In genomic region chr3:181690769-181691168, GRCh38 we compare ENCODE assay signal across 22 cellular contexts. TPM values are rescaled to one million over a fixed set of nuclear protein-coding genes. Genes with fewer than 3 reads are reported as not detected.
"Had no signal": no experiment of that assay in that cellular context is flagged by ENCODE, and none has a peak within 500 bp of the region (broad histone marks: within the 10 kb centered on the region; RNA-seq: fewer than 3 reads in every experiment).

No MANE protein-coding gene starts in this region.

- H3K9ac ChIP-seq: parathyroid adenoma had no signal

- ATAC-seq: effector memory CD8-positive, alpha-beta T cell; psoas muscle; right lobe of liver; upper lobe of right lung had no signal

- H3K4me1 ChIP-seq: parathyroid adenoma had no signal

- H2AFZ ChIP-seq: hepatocyte, parathyroid adenoma had no signal

- H3K4me3 Mint-ChIP-seq: effector memory CD8-positive, alpha-beta T cell; naive B cell; nephron had no signal

- H3K27ac ChIP-seq: esophagus squamous epithelium, hepatocyte, parathyroid adenoma, psoas muscle, right lobe of liver, stomach, suprapubic skin, upper lobe of right lung, vagina had no signal

- H3K79me2 ChIP-seq: hepatocyte, parathyroid adenoma had no signal

- H3K4me2 ChIP-seq: hepatocyte had no signal

- H3K9me3 ChIP-seq: esophagus squamous epithelium, psoas muscle, right lobe of liver, stomach, suprapubic skin, tibial nerve, upper lobe of right lung, vagina had no signal

- H3K4me1 Mint-ChIP-seq: nephron had no signal

- H3K4me3 ChIP-seq: esophagus squamous epithelium, hepatocyte, psoas muscle, right lobe of liver, stomach, suprapubic skin, tibial nerve, upper lobe of right lung, vagina had no signal

- H3K9me3 Mint-ChIP-seq: effector memory CD8-positive, alpha-beta T cell; naive B cell; nephron had no signal

- H3K36me3 Mint-ChIP-seq: naive B cell had no signal

- DNase-seq: effector memory CD8-positive, alpha-beta T cell; esophagus squamous epithelium; foreskin fibroblast; head of caudate nucleus; mesendoderm; naive B cell; psoas muscle; retina; right lobe of liver; stimulated activated naive CD4-positive, alpha-beta T cell; stomach; upper lobe of right lung had no signal

- H3K36me3 ChIP-seq: esophagus squamous epithelium, right lobe of liver, stomach, suprapubic skin, tibial nerve, upper lobe of right lung, vagina had no signal

- H3K27ac Mint-ChIP-seq: effector memory CD8-positive, alpha-beta T cell; naive B cell; nephron had no signal

- H3K27me3 ChIP-seq: vagina had no signal

RNA-seq across cellular contexts. Expression of gene SOX2, which starts 21.0 kb away (rescaled TPM):
- total RNA-seq: epithelial cell of proximal tubule, kidney epithelial cell, liver, omental fat pad, psoas muscle, right lobe of liver had no signal
